9 cellular contexts compared by ENCODE assay signal in genomic region chr3:151468284-151468917, GRCh38. TPM values are rescaled to one million over a fixed set of nuclear protein-coding genes. Genes with fewer than 3 reads are reported as not detected.
DNase-seq lines count a peak whose midpoint lies in the region; ATAC-seq and TF ChIP-seq lines count a peak whose summit lies in the region.
"Had no signal": no experiment of that assay in that cellular context is flagged by ENCODE, and none has a peak within 500 bp of the region (broad histone marks: within the 10 kb centered on the region; RNA-seq: fewer than 3 reads in every experiment).

No MANE protein-coding gene starts in this region.

- H3K27me3 Mint-ChIP-seq in CD4-positive, alpha-beta memory T cell, result peaks cover 8 to 10% of the 10 kb centered on the region in 2 donors
- peaks cover 9% of the 10 kb centered on the region for H3K27me3 Mint-ChIP-seq in activated T-helper 1 cell treated with anti-CD3 and anti-CD28 coated beads, Interleukin-12 subunit alpha, Interleukin-12 subunit beta, Interleukin-2, Interleukin-4 antibody, amounts not matched to agents 30 ng/mL and 10 ng/mL and 1 ng/mL, durations not matched to agents 14 hours and 24 hours and 36 hours (ENCODE audit: insufficient read depth)
- peaks cover 1% of the 10 kb centered on the region for H3K27me3 Mint-ChIP-seq in glutamatergic neuron (ENCODE audit: unreplicated experiment)

- H3K27me3 ChIP-seq in CD4-positive, alpha-beta memory T cell (ENCODE audit: insufficient read depth, low read length), result no peaks in the 10 kb centered on the region

- H3K9me3 ChIP-seq in CD4-positive, alpha-beta memory T cell (ENCODE audit: control insufficient read depth in 1 of 2, low read length in 2 of 2), result no peaks in the 10 kb centered on the region

- no peak overlapping the region for H3K4me3 ChIP-seq in CD4-positive, alpha-beta memory T cell (ENCODE audit: low read length in 2 of 2)

- H3K36me3 Mint-ChIP-seq in CD4-positive, alpha-beta memory T cell, result no peaks in the 10 kb centered on the region
- no peaks in the 10 kb centered on the region for H3K36me3 Mint-ChIP-seq in activated T-helper 1 cell treated with anti-CD3 and anti-CD28 coated beads, Interleukin-12 subunit alpha, Interleukin-12 subunit beta, Interleukin-2, Interleukin-4 antibody, amounts not matched to agents 30 ng/mL and 10 ng/mL and 1 ng/mL, durations not matched to agents 14 hours and 24 hours and 36 hours (ENCODE audit: low read depth)
- H3K36me3 Mint-ChIP-seq in glutamatergic neuron (ENCODE audit: unreplicated experiment), result no peaks in the 10 kb centered on the region
- H3K36me3 Mint-ChIP-seq: T-cell had no signal

- H3K4me3 Mint-ChIP-seq in CD4-positive, alpha-beta memory T cell, result no peak overlapping the region
- no peak overlapping the region for H3K4me3 Mint-ChIP-seq in activated T-helper 1 cell treated with anti-CD3 and anti-CD28 coated beads, Interleukin-12 subunit alpha, Interleukin-12 subunit beta, Interleukin-2, Interleukin-4 antibody, amounts not matched to agents 30 ng/mL and 10 ng/mL and 1 ng/mL, durations not matched to agents 14 hours and 24 hours and 36 hours
- H3K4me3 Mint-ChIP-seq in glutamatergic neuron (ENCODE audit: unreplicated experiment), result no peak overlapping the region
- H3K4me3 Mint-ChIP-seq: T-cell had no signal

- H3K9me3 Mint-ChIP-seq in CD4-positive, alpha-beta memory T cell, result no peaks in the 10 kb centered on the region
- H3K9me3 Mint-ChIP-seq in activated T-helper 1 cell treated with anti-CD3 and anti-CD28 coated beads, Interleukin-12 subunit alpha, Interleukin-12 subunit beta, Interleukin-2, Interleukin-4 antibody, amounts not matched to agents 30 ng/mL and 10 ng/mL and 1 ng/mL, durations not matched to agents 14 hours and 24 hours and 36 hours, result no peaks in the 10 kb centered on the region
- H3K9me3 Mint-ChIP-seq in glutamatergic neuron (ENCODE audit: unreplicated experiment), result no peaks in the 10 kb centered on the region
- H3K9me3 Mint-ChIP-seq: T-cell had no signal

- TF ChIP-seq CTCF in glutamatergic neuron (IDR thresholded peaks at IDR 0.05; ENCODE audit: partially characterized antibody, unreplicated experiment), result peak; percentile 83

- H3K4me1 ChIP-seq in CD4-positive, alpha-beta memory T cell (ENCODE audit: insufficient read depth, low read length), result no peaks in the 10 kb centered on the region

- no peak overlapping the region for H3K27ac ChIP-seq in CD4-positive, alpha-beta memory T cell (ENCODE audit: low read depth, low read length)

- POLR2A ChIA-PET in CD4-positive, alpha-beta memory T cell (lab: Charles Lee; ENCODE audit: partially characterized antibody), result no interaction called here

- CTCF ChIA-PET in CD4-positive, alpha-beta memory T cell (lab: Charles Lee; ENCODE audit: partially characterized antibody), result interaction anchor here (1.0 to 3.0 kb wide), 18 partner anchors 8 to 1059 kb away, joined by 3 to 29 read pairs (median 5); no protein-coding TSS in a partner anchor

- ATAC-seq in GM19025 (IDR thresholded peaks at IDR 0.05; ENCODE audit: low read depth, unreplicated experiment) (peak; percentile 79), HG03571 (IDR thresholded peaks at IDR 0.05; ENCODE audit: unreplicated experiment) (peak; percentile 55), GM18519 (IDR thresholded peaks at IDR 0.05; ENCODE audit: low FRiP score, unreplicated experiment) (no peak)

- H3K4me1 Mint-ChIP-seq in CD4-positive, alpha-beta memory T cell, result no peaks in the 10 kb centered on the region
- H3K4me1 Mint-ChIP-seq in activated T-helper 1 cell treated with anti-CD3 and anti-CD28 coated beads, Interleukin-12 subunit alpha, Interleukin-12 subunit beta, Interleukin-2, Interleukin-4 antibody, amounts not matched to agents 30 ng/mL and 10 ng/mL and 1 ng/mL, durations not matched to agents 14 hours and 24 hours and 36 hours (ENCODE audit: low read depth), result no peaks in the 10 kb centered on the region
- no peaks in the 10 kb centered on the region for H3K4me1 Mint-ChIP-seq in glutamatergic neuron (ENCODE audit: low read depth, unreplicated experiment)
- H3K4me1 Mint-ChIP-seq: T-cell had no signal

- H3K36me3 ChIP-seq in CD4-positive, alpha-beta memory T cell (ENCODE audit: insufficient read depth, low read length), result no peaks in the 10 kb centered on the region

- H3K27ac Mint-ChIP-seq in CD4-positive, alpha-beta memory T cell, result no peak overlapping the region
- H3K27ac Mint-ChIP-seq in activated T-helper 1 cell treated with anti-CD3 and anti-CD28 coated beads, Interleukin-12 subunit alpha, Interleukin-12 subunit beta, Interleukin-2, Interleukin-4 antibody, amounts not matched to agents 30 ng/mL and 10 ng/mL and 1 ng/mL, durations not matched to agents 14 hours and 24 hours and 36 hours, result no peak overlapping the region
- no peak overlapping the region for H3K27ac Mint-ChIP-seq in glutamatergic neuron (ENCODE audit: unreplicated experiment)
- H3K27ac Mint-ChIP-seq: T-cell had no signal

- peak in 4 of 5 donors; percentile 34 to 51 (median 38) for DNase-seq in CD4-positive, alpha-beta memory T cell
- DNase-seq in NCI-H748 (lab: John Stamatoyannopoulos, UW; ENCODE audit: unreplicated experiment) (peak; percentile 78), glutamatergic neuron (no peak), renal cortical epithelial cell (ENCODE audit: low read depth) (peak; percentile 61)
- DNase-seq in activated T-helper 1 cell treated with anti-CD3 and anti-CD28 coated beads, Interleukin-12 subunit alpha, Interleukin-12 subunit beta, Interleukin-2, Interleukin-4 antibody, amounts not matched to agents 30 ng/mL and 10 ng/mL and 1 ng/mL, durations not matched to agents 14 hours and 24 hours and 36 hours (ENCODE audit: low spot score), result peak; percentile 6

- intact Hi-C loops in CD4-positive, alpha-beta memory T cell (cut with micrococcal nuclease), result loop anchor here (1.0 kb wide), 1 partner anchor 371 kb away; no protein-coding TSS in a partner anchor
- intact Hi-C loops in activated T-helper 1 cell treated with anti-CD3 and anti-CD28 coated beads, Interleukin-12 subunit alpha, Interleukin-12 subunit beta, Interleukin-2, Interleukin-4 antibody, amounts not matched to agents 30 ng/mL and 10 ng/mL and 1 ng/mL, durations not matched to agents 14 hours and 24 hours and 36 hours (cut with micrococcal nuclease), result loop anchor here (1.0 to 2.0 kb wide), 5 partner anchors 178 to 1056 kb away; no protein-coding TSS in a partner anchor

RNA-seq across cellular contexts. Expression of gene IGSF10, which starts 7.5 kb away (rescaled TPM):
- not detected for total RNA-seq in CD4-positive, alpha-beta memory T cell
- polyA plus RNA-seq in CD4-positive, alpha-beta memory T cell, result not detected
- not detected in 2 replicates for total RNA-seq in activated T-helper 1 cell treated with anti-CD3 and anti-CD28 coated beads, Interleukin-12 subunit alpha, Interleukin-12 subunit beta, Interleukin-2, Interleukin-4 antibody, amounts not matched to agents 30 ng/mL and 10 ng/mL and 1 ng/mL, durations not matched to agents 14 hours and 24 hours and 36 hours
- total RNA-seq in glutamatergic neuron (ENCODE audit: unreplicated experiment) (0.05 TPM), renal cortical epithelial cell (0.05 TPM in 1 of 2 replicates, not detected in the other)
